In genomic region chr11:62573592-62574362, GRCh38 we compare ENCODE assay signal across 8 cellular contexts. TPM values are rescaled to one million over a fixed set of nuclear protein-coding genes. Genes with fewer than 3 reads are reported as not detected.
DNase-seq lines count a peak whose midpoint lies in the region; ATAC-seq and TF ChIP-seq lines count a peak whose summit lies in the region.

Gene EEF1G (minus strand): TSS chr11:62573891. CDS start chr11:62573842, 49 bp downstream.

- H3K36me3 Mint-ChIP-seq in activated naive CD8-positive, alpha-beta T cell treated with anti-CD3 and anti-CD28 coated beads, Interleukin-2, amount 50 U/mL, for 24 hours (ENCODE audit: low read depth) = peaks cover 64% of the 10 kb centered on the region

- peak within 1 kb of the TSS; percentile 88 for H3K4me2 ChIP-seq in trophoblast cell (ENCODE audit: low read length)

- peak within 1 kb of the TSS; percentile 93 for H4K12ac ChIP-seq in trophoblast cell (ENCODE audit: low read depth, low read length)

- H4K91ac ChIP-seq in trophoblast cell (ENCODE audit: low read depth, low read length) = peak within 1 kb of the TSS; percentile 84

- no peak within 1 kb of the TSS for H3K23ac ChIP-seq in trophoblast cell (ENCODE audit: low read length)

- H3K4me3 ChIP-seq in GM12865 (ENCODE audit: low read depth, low read length) (peak within 1 kb of the TSS; percentile 88), trophoblast cell (ENCODE audit: low read depth, low read length) (peak within 1 kb of the TSS; percentile 87), transverse colon (peak within 1 kb of the TSS; percentile 52 to 99 (median 58))

- peak within 1 kb of the TSS; percentile 98 for H3K27ac Mint-ChIP-seq in activated naive CD8-positive, alpha-beta T cell treated with anti-CD3 and anti-CD28 coated beads, Interleukin-2, amount 50 U/mL, for 24 hours

- H3K79me2 ChIP-seq in trophoblast cell (ENCODE audit: control insufficient read depth, insufficient read depth, low read length, poor library complexity) = peaks cover 15% of the 10 kb centered on the region

- WGBS in trophoblast cell (ENCODE audit: extremely low coverage, insufficient coverage, insufficient read length) = no CpG with 5 or more reads among the region's 46 CpGs
- 1 to 7% methylated on average over 3 to 46 of the region's 46 CpGs for WGBS in transverse colon (ENCODE audit: low coverage in 1 of 2), 2 donors

- H3K9ac ChIP-seq in trophoblast cell (ENCODE audit: low read length) = peak within 1 kb of the TSS; percentile 89

- H3K14ac ChIP-seq in trophoblast cell (ENCODE audit: low read length) = peak within 1 kb of the TSS; percentile 78

- H2AFZ ChIP-seq in trophoblast cell (ENCODE audit: insufficient read depth, low read length, poor library complexity) = peak within 1 kb of the TSS; percentile 41

- H3K36me3 ChIP-seq in trophoblast cell (ENCODE audit: control insufficient read depth in 1 of 2, insufficient read depth in 2 of 2, low read length in 2 of 2) = peaks cover 45 to 59% of the 10 kb centered on the region in 2 experiments
- H3K36me3 ChIP-seq in transverse colon = peaks cover 0 to 31% (median 11%) of the 10 kb centered on the region in 4 donors

- H2BK5ac ChIP-seq in trophoblast cell (ENCODE audit: low read depth, low read length, poor library complexity) = peak within 1 kb of the TSS; percentile 56

- peak within 1 kb of the TSS; percentile 99 for H3K4me3 Mint-ChIP-seq in activated naive CD8-positive, alpha-beta T cell treated with anti-CD3 and anti-CD28 coated beads, Interleukin-2, amount 50 U/mL, for 24 hours

- H3K9me3 ChIP-seq in trophoblast cell (ENCODE audit: insufficient read depth, low read depth, low read length) = no peaks in the 10 kb centered on the region
- H3K9me3 ChIP-seq in transverse colon = no peaks in the 10 kb centered on the region

- H3K27ac ChIP-seq in trophoblast cell (ENCODE audit: low read depth, low read length) (peak within 1 kb of the TSS; percentile 64), transverse colon (peak within 1 kb of the TSS; percentile 88 to 96 (median 94))

- peak; percentile 86 for TF ChIP-seq POLR2A in transverse colon (IDR thresholded peaks at IDR 0.05)

- H2BK12ac ChIP-seq in trophoblast cell (ENCODE audit: low read length) = no peak within 1 kb of the TSS

- H4K8ac ChIP-seq in trophoblast cell (ENCODE audit: low read depth, low read length) = peak within 1 kb of the TSS; percentile 92

- ATAC-seq in HG02763 (IDR thresholded peaks at IDR 0.05; ENCODE audit: unreplicated experiment) (peak; percentile 85), Right ventricle myocardium superior (ENCODE audit: poor library complexity) (peak; percentile 97)
- ATAC-seq in activated naive CD8-positive, alpha-beta T cell treated with anti-CD3 and anti-CD28 coated beads, Interleukin-2, amount 50 U/mL, for 24 hours = peak; percentile 92

- H3K4me1 ChIP-seq in trophoblast cell (ENCODE audit: control insufficient read depth in 1 of 2, insufficient read depth in 2 of 2, low read length in 2 of 2) = peaks cover 11 to 13% of the 10 kb centered on the region in 2 experiments
- peaks cover 14 to 51% (median 41%) of the 10 kb centered on the region in 4 donors for H3K4me1 ChIP-seq in transverse colon

- peaks cover 12% of the 10 kb centered on the region for H3K79me1 ChIP-seq in trophoblast cell (ENCODE audit: low read length)

- DNase-seq in GM12865 (ENCODE audit: low read depth) = peak; percentile 100
- DNase-seq in NCI-H1417 treated with DMSO at 0.1 percent for 48 hours (lab: John Stamatoyannopoulos, UW) = peak; percentile 99
- peak; percentile 100 for DNase-seq in SW480 (ENCODE audit: low spot score)
- peak; percentile 97 for DNase-seq in activated naive CD8-positive, alpha-beta T cell treated with anti-CD3 and anti-CD28 coated beads, Interleukin-2, amount 50 U/mL, for 24 hours
- peak; percentile 98 for DNase-seq in Right ventricle myocardium superior
- peak; percentile 100 for DNase-seq in trophoblast cell
- peak; percentile 99 for DNase-seq in transverse colon

- peaks cover 56% of the 10 kb centered on the region for H3K4me1 Mint-ChIP-seq in activated naive CD8-positive, alpha-beta T cell treated with anti-CD3 and anti-CD28 coated beads, Interleukin-2, amount 50 U/mL, for 24 hours

- H3K9me3 Mint-ChIP-seq in activated naive CD8-positive, alpha-beta T cell treated with anti-CD3 and anti-CD28 coated beads, Interleukin-2, amount 50 U/mL, for 24 hours = no peaks in the 10 kb centered on the region

- peak within 1 kb of the TSS; percentile 73 for H2BK120ac ChIP-seq in trophoblast cell (ENCODE audit: insufficient read depth, low read length, poor library complexity)

- peak within 1 kb of the TSS; percentile 33 for H2AK5ac ChIP-seq in trophoblast cell (ENCODE audit: low read length)

- no peak for TF ChIP-seq EP300 in transverse colon (IDR thresholded peaks at IDR 0.05; ENCODE audit: low read depth)

- H3K18ac ChIP-seq in trophoblast cell (ENCODE audit: low read length) = peak within 1 kb of the TSS; percentile 80

- no peaks in the 10 kb centered on the region for H3K27me3 ChIP-seq in trophoblast cell (ENCODE audit: insufficient read depth, low read length)
- H3K27me3 ChIP-seq in transverse colon = no peaks in the 10 kb centered on the region

- in situ Hi-C loops in transverse colon (cut with MboI; ENCODE audit: low pct_ligation_motif_present in 1 of 4, low pct_unique_long_range_greater_than_20kb in 1 of 4, low sequenced_read_pairs in 3 of 4) = no loop called here

- peak within 1 kb of the TSS; percentile 91 for H3K4ac ChIP-seq in trophoblast cell (ENCODE audit: low read depth, low read length)

- no peaks in the 10 kb centered on the region for H3K27me3 Mint-ChIP-seq in activated naive CD8-positive, alpha-beta T cell treated with anti-CD3 and anti-CD28 coated beads, Interleukin-2, amount 50 U/mL, for 24 hours

- intact Hi-C loops in Right ventricle myocardium superior (cut with DNase I) = no loop called here
- intact Hi-C loops in transverse colon (cut with DNase I; ENCODE audit: low total_unique reads) = no loop called here

- TF ChIP-seq CTCF in GM12865 (IDR thresholded peaks at IDR 0.05; ENCODE audit: insufficient read depth, low read depth, low read length, missing control alignments) (no peak), transverse colon (IDR thresholded peaks at IDR 0.05) (no peak)

RNA-seq across cellular contexts. Expression of gene EEF1G, which starts in this region (rescaled TPM):
- total RNA-seq in Right ventricle myocardium superior (794 TPM), transverse colon (1,000 to 10,000 TPM in 3 of 4 donors, 100 to 1,000 TPM in 1; 337 to 1,276 (median 1,207) TPM)
- 1,102 and 1,140 TPM in 2 replicates for polyA plus RNA-seq in trophoblast cell (2013)

Comparison
In these comparisons a context has a peak if more than half of its experiments do, and no peak if none do; other contexts are left out.
1. Peak in every context shown above with its lines: DNase-seq, ATAC-seq, H3K4me3 ChIP-seq and H3K27ac ChIP-seq.